2 cellular contexts compared by ENCODE assay signal in genomic region chr21:41953831-41954653, GRCh38.
TF ChIP-seq lines count a peak whose summit lies in the region.

C2CD2 (minus strand) TSS chr21:41954018; CDS start chr21:41953648, 370 bp downstream.

TF ChIP-seq in A549, 52 proteins besides CTCF, POLR2A, EP300 and RAD21 (continued from another document):
- TF ChIP-seq BCL3 (IDR thresholded peaks at IDR 0.05), result no peak

TF ChIP-seq in HepG2, 621 proteins besides CTCF, POLR2A, EP300 and RAD21 (continued from another document and continues in another):
- 0 out of 2 replicates have a peak, but pooled peaks have one; percentile 33 for TF ChIP-seq POGK (CRISPR knock-in tag; conservative IDR thresholded peaks at IDR 0.05)
- 0 out of 2 replicates have a peak, but pooled peaks have one; percentile 53 for TF ChIP-seq ZNF205 (CRISPR knock-in tag; IDR thresholded peaks at IDR 0.05)
- TF ChIP-seq FOXJ3 (CRISPR knock-in tag; IDR thresholded peaks at IDR 0.05; ENCODE audit: borderline replicate concordance), result no peak
- TF ChIP-seq GABPB1 (CRISPR knock-in tag; IDR thresholded peaks at IDR 0.05), result peak; percentile 21; the same call in 1 of the 2 replicates
- TF ChIP-seq YEATS4 (CRISPR knock-in tag; IDR thresholded peaks at IDR 0.05; ENCODE audit: borderline replicate concordance), result peak; percentile 42; the same call in 1 of the 2 replicates
- TF ChIP-seq KDM5B (CRISPR knock-in tag; IDR thresholded peaks at IDR 0.05; ENCODE audit: borderline replicate concordance), result peak; percentile 78; the same call in 1 of the 2 replicates
- TF ChIP-seq ZNF672 (CRISPR knock-in tag; IDR thresholded peaks at IDR 0.05), result no peak
- TF ChIP-seq ZHX2 (IDR thresholded peaks at IDR 0.05; ENCODE audit: low read depth), result no peak
- no peak for TF ChIP-seq ZHX2 (CRISPR knock-in tag; IDR thresholded peaks at IDR 0.05; ENCODE audit: borderline replicate concordance)
- peak; percentile 82 for TF ChIP-seq ZFX (CRISPR knock-in tag; IDR thresholded peaks at IDR 0.05; ENCODE audit: low read depth)
- peak; percentile 74 for TF ChIP-seq ZSCAN25 (CRISPR knock-in tag; IDR thresholded peaks at IDR 0.05)
- 0 out of 2 replicates have a peak, but pooled peaks have one; percentile 20 for TF ChIP-seq TERF1 (CRISPR knock-in tag; IDR thresholded peaks at IDR 0.05)
- TF ChIP-seq AHR (CRISPR knock-in tag; IDR thresholded peaks at IDR 0.05), result no peak
- peak; percentile 40; the same call in 1 of the 2 replicates for TF ChIP-seq KDM2A (CRISPR knock-in tag; IDR thresholded peaks at IDR 0.05; ENCODE audit: borderline replicate concordance, low read depth)
- peak; percentile 27; the same call in 1 of the 2 replicates for TF ChIP-seq SOX5 (CRISPR knock-in tag; IDR thresholded peaks at IDR 0.05; ENCODE audit: borderline replicate concordance)
- no peak for TF ChIP-seq ESRRA (CRISPR knock-in tag; IDR thresholded peaks at IDR 0.05; ENCODE audit: low read depth)
- TF ChIP-seq HOXD1 (CRISPR knock-in tag; IDR thresholded peaks at IDR 0.05), result 0 out of 2 replicates have a peak, but pooled peaks have one; percentile 4
- peak; percentile 74 for TF ChIP-seq ARNTL (CRISPR knock-in tag; IDR thresholded peaks at IDR 0.05)
- TF ChIP-seq ZNF691 (CRISPR knock-in tag; IDR thresholded peaks at IDR 0.05; ENCODE audit: borderline replicate concordance, low read depth), result peak; percentile 45
- TF ChIP-seq DMAP1 (CRISPR knock-in tag; IDR thresholded peaks at IDR 0.05), result peak; percentile 55
- peak; percentile 70; the same call in 1 of the 2 replicates for TF ChIP-seq TOPORS (CRISPR knock-in tag; IDR thresholded peaks at IDR 0.05)
- TF ChIP-seq BHLHE40 (IDR thresholded peaks at IDR 0.05; ENCODE audit: low read length), result peak; percentile 32; the same call in 1 of the 2 replicates
- TF ChIP-seq TEF (CRISPR knock-in tag; IDR thresholded peaks at IDR 0.05), result 0 out of 2 replicates have a peak, but pooled peaks have one; percentile 40
- peak; percentile 20; the same call in 1 of the 2 replicates for TF ChIP-seq SKIL (CRISPR knock-in tag; IDR thresholded peaks at IDR 0.05; ENCODE audit: borderline replicate concordance)
- peak; percentile 86 for TF ChIP-seq HINFP (CRISPR knock-in tag; IDR thresholded peaks at IDR 0.05; ENCODE audit: low read depth)
- no peak for TF ChIP-seq ZKSCAN5 (CRISPR knock-in tag; IDR thresholded peaks at IDR 0.05)
- peak; percentile 81; the same call in 1 of the 2 replicates for TF ChIP-seq FLYWCH1 (CRISPR knock-in tag; IDR thresholded peaks at IDR 0.05)
- TF ChIP-seq SP4 (CRISPR knock-in tag; IDR thresholded peaks at IDR 0.05), result peak; percentile 86
- peak; percentile 98 for TF ChIP-seq ZBTB43 (CRISPR knock-in tag; conservative IDR thresholded peaks at IDR 0.05)
- TF ChIP-seq RERE (CRISPR knock-in tag; IDR thresholded peaks at IDR 0.05; ENCODE audit: low read depth), result no peak
- 0 out of 2 replicates have a peak, but pooled peaks have one; percentile 41 for TF ChIP-seq ZNF678 (CRISPR knock-in tag; IDR thresholded peaks at IDR 0.05)
- no peak for TF ChIP-seq ZNF530 (CRISPR knock-in tag; IDR thresholded peaks at IDR 0.05; ENCODE audit: low read depth)
- TF ChIP-seq LCORL (IDR thresholded peaks at IDR 0.05), result no peak
- 0 out of 2 replicates have a peak, but pooled peaks have one; percentile 53 for TF ChIP-seq LCORL (CRISPR knock-in tag; IDR thresholded peaks at IDR 0.05)
- peak; percentile 90 for TF ChIP-seq ZNF563 (CRISPR knock-in tag; IDR thresholded peaks at IDR 0.05)
